In genomic region chr10:74851834-74852233, GRCh38 we compare ENCODE assay signal across 18 cellular contexts. TPM values are rescaled to one million over a fixed set of nuclear protein-coding genes. Genes with fewer than 3 reads are reported as not detected.
A peak's percentile ranks its signal among the peaks of the same experiment; 100 is the strongest.
DNase-seq lines count a peak whose midpoint lies in the region; ATAC-seq and TF ChIP-seq lines count a peak whose summit lies in the region.
"Had no signal": no experiment of that assay in that cellular context is flagged by ENCODE, and none has a peak within 500 bp of the region (broad histone marks: within the 10 kb centered on the region; RNA-seq: fewer than 3 reads in every experiment).

No MANE protein-coding gene starts in this region.

- H3K4me3 Mint-ChIP-seq in activated CD4-positive, alpha-beta T cell treated with anti-CD3 and anti-CD28 coated beads for 36 hours = no peak overlapping the region
- H3K4me3 Mint-ChIP-seq in T-helper 17 cell = no peak overlapping the region
- H3K4me3 Mint-ChIP-seq in glutamatergic neuron (ENCODE audit: unreplicated experiment) = no peak overlapping the region
- H3K4me3 Mint-ChIP-seq: neural crest cell; stimulated activated effector memory CD8-positive, alpha-beta T cell treated with anti-CD3 and anti-CD28 coated beads, Interleukin-12 subunit alpha, Interleukin-12 subunit beta, amount 100 ng/mL, for 72 hours had no signal

- no peak for TF ChIP-seq CTCF in glutamatergic neuron (IDR thresholded peaks at IDR 0.05; ENCODE audit: partially characterized antibody, unreplicated experiment)

- no peak for ATAC-seq in activated CD4-positive, alpha-beta T cell treated with anti-CD3 and anti-CD28 coated beads for 36 hours
- ATAC-seq in T-helper 17 cell (no peak), HG03175 (IDR thresholded peaks at IDR 0.05; ENCODE audit: unreplicated experiment) (no peak), GM18858 (IDR thresholded peaks at IDR 0.05; ENCODE audit: unreplicated experiment) (no peak), SK-N-SH treated with all-trans-retinoic acid at 6 μM for 48 hours (no peak)
- ATAC-seq: left lung; stimulated activated effector memory CD8-positive, alpha-beta T cell treated with anti-CD3 and anti-CD28 coated beads, Interleukin-12 subunit alpha, Interleukin-12 subunit beta, amount 100 ng/mL, for 72 hours had no signal

- H3K9me3 Mint-ChIP-seq in activated CD4-positive, alpha-beta T cell treated with anti-CD3 and anti-CD28 coated beads for 36 hours (ENCODE audit: low read depth) = no peaks in the 10 kb centered on the region
- H3K9me3 Mint-ChIP-seq in glutamatergic neuron (ENCODE audit: unreplicated experiment) = peaks cover 2% of the 10 kb centered on the region
- H3K9me3 Mint-ChIP-seq: neural crest cell; stimulated activated effector memory CD8-positive, alpha-beta T cell treated with anti-CD3 and anti-CD28 coated beads, Interleukin-12 subunit alpha, Interleukin-12 subunit beta, amount 100 ng/mL, for 72 hours had no signal

- DNase-seq in activated CD4-positive, alpha-beta T cell treated with anti-CD3 and anti-CD28 coated beads for 36 hours = no peak
- no peak for DNase-seq in activated CD4-positive, alpha-beta T cell treated with anti-CD3 and anti-CD28 coated beads, Interleukin-2, amount 50 U/mL, for 4 hours
- no peak for DNase-seq in T-helper 17 cell
- no peak for DNase-seq in glutamatergic neuron
- DNase-seq: ACHN; activated CD4-positive, alpha-beta T cell treated with anti-CD3 and anti-CD28 coated beads for 1 hour; hypothalamus; left lung; NCI-H1436; NCI-H524; sigmoid colon; uterus had no signal

- intact Hi-C loops in activated CD4-positive, alpha-beta T cell treated with anti-CD3 and anti-CD28 coated beads for 36 hours (cut with DNase I, micrococcal nuclease) = no loop called here

- H3K36me3 Mint-ChIP-seq in activated CD4-positive, alpha-beta T cell treated with anti-CD3 and anti-CD28 coated beads for 36 hours (ENCODE audit: low read depth) = peaks cover 16% of the 10 kb centered on the region
- H3K36me3 Mint-ChIP-seq in T-helper 17 cell (ENCODE audit: low read depth) (peaks cover 5% of the 10 kb centered on the region), glutamatergic neuron (ENCODE audit: unreplicated experiment) (no peaks in the 10 kb centered on the region)

- no peaks in the 10 kb centered on the region for H3K27me3 Mint-ChIP-seq in activated CD4-positive, alpha-beta T cell treated with anti-CD3 and anti-CD28 coated beads for 36 hours
- no peaks in the 10 kb centered on the region for H3K27me3 Mint-ChIP-seq in T-helper 17 cell
- H3K27me3 Mint-ChIP-seq in glutamatergic neuron (ENCODE audit: unreplicated experiment) = peaks cover 3% of the 10 kb centered on the region

- CTCF ChIA-PET in activated CD4-positive, alpha-beta T cell treated with anti-CD3 and anti-CD28 coated beads for 36 hours (lab: Charles Lee) = interaction anchor here (0.6 to 1.2 kb wide), 2 partner anchors 10 to 123 kb away, joined by 3 to 4 read pairs; no protein-coding TSS in a partner anchor

- H3K27ac Mint-ChIP-seq in activated CD4-positive, alpha-beta T cell treated with anti-CD3 and anti-CD28 coated beads for 36 hours = peak overlapping the region; percentile 85
- peak overlapping the region; percentile 43 for H3K27ac Mint-ChIP-seq in T-helper 17 cell
- peak overlapping the region; percentile 15 for H3K27ac Mint-ChIP-seq in glutamatergic neuron (ENCODE audit: unreplicated experiment)
- H3K27ac Mint-ChIP-seq: stimulated activated effector memory CD8-positive, alpha-beta T cell treated with anti-CD3 and anti-CD28 coated beads, Interleukin-12 subunit alpha, Interleukin-12 subunit beta, amount 100 ng/mL, for 72 hours had no signal

- H3K4me1 Mint-ChIP-seq in activated CD4-positive, alpha-beta T cell treated with anti-CD3 and anti-CD28 coated beads for 36 hours = peaks cover 42% of the 10 kb centered on the region
- H3K4me1 Mint-ChIP-seq in T-helper 17 cell (peaks cover 31% of the 10 kb centered on the region), glutamatergic neuron (ENCODE audit: low read depth, unreplicated experiment) (peaks cover 19% of the 10 kb centered on the region)

- no peak overlapping the region for H3K4me3 ChIP-seq in skin epidermis
- H3K4me3 ChIP-seq: left lung, sigmoid colon, uterus had no signal

- peak overlapping the region in 13 of 21 experiments; percentile 8 to 52 (median 38) for H3K27ac ChIP-seq in skin epidermis
- H3K27ac ChIP-seq: left lung, sigmoid colon had no signal

- POLR2A ChIA-PET in activated CD4-positive, alpha-beta T cell treated with anti-CD3 and anti-CD28 coated beads for 36 hours (lab: Charles Lee) = no interaction called here

- H3K9me3 ChIP-seq in T-helper 17 cell (ENCODE audit: control insufficient read depth, low read length, poor library complexity, severe bottlenecking) = no peaks in the 10 kb centered on the region
- H3K9me3 ChIP-seq: left lung, sigmoid colon, uterus had no signal

TF ChIP-seq in SK-N-SH treated with all-trans-retinoic acid at 6 μM for 48 hours, 23 proteins besides CTCF, POLR2A, EP300 and RAD21:
- TF ChIP-seq ZFP3 (CRISPR knock-in tag; IDR thresholded peaks at IDR 0.05) = no peak
- TF ChIP-seq CSDC2 (CRISPR knock-in tag; IDR thresholded peaks at IDR 0.05) = no peak
- no peak for TF ChIP-seq POU6F1 (CRISPR knock-in tag; IDR thresholded peaks at IDR 0.05; ENCODE audit: borderline replicate concordance, low read depth)
- no peak for TF ChIP-seq ISL1 (CRISPR knock-in tag; IDR thresholded peaks at IDR 0.05)
- TF ChIP-seq ZC3H10 (CRISPR knock-in tag; IDR thresholded peaks at IDR 0.05) = no peak
- no peak for TF ChIP-seq OSR1 (CRISPR knock-in tag; IDR thresholded peaks at IDR 0.05)
- no peak for TF ChIP-seq ZNF70 (CRISPR knock-in tag; IDR thresholded peaks at IDR 0.05)
- TF ChIP-seq PATZ1 (CRISPR knock-in tag; IDR thresholded peaks at IDR 0.05; ENCODE audit: borderline replicate concordance) = no peak
- no peak for TF ChIP-seq PPARA (CRISPR knock-in tag; IDR thresholded peaks at IDR 0.05; ENCODE audit: borderline replicate concordance)
TF ChIP-seq in SK-N-SH treated with all-trans-retinoic acid at 6 μM for 48 hours: peak in this region for 0.

RNA-seq across cellular contexts. Expression of gene KAT6B, which starts 25.4 kb away (rescaled TPM):
- 10 to 100 TPM; 20.0 to 20.9 TPM for total RNA-seq in activated CD4-positive, alpha-beta T cell treated with anti-CD3 and anti-CD28 coated beads for 36 hours
- 10 to 100 TPM; 81.9 to 84.6 TPM for total RNA-seq in T-helper 17 cell
- 75.3 TPM for total RNA-seq in glutamatergic neuron (ENCODE audit: unreplicated experiment)

Comparison
In these comparisons a context has a peak if more than half of its experiments do, and no peak if none do; other contexts are left out.
1. H3K27ac Mint-ChIP-seq: peak in every context shown above with its lines; median percentile 85 in activated CD4-positive, alpha-beta T cell treated with anti-CD3 and anti-CD28 coated beads for 36 hours; 43 in T-helper 17 cell; 15 in glutamatergic neuron.